11 cellular contexts compared by ENCODE assay signal in the genomic region with DNA sequence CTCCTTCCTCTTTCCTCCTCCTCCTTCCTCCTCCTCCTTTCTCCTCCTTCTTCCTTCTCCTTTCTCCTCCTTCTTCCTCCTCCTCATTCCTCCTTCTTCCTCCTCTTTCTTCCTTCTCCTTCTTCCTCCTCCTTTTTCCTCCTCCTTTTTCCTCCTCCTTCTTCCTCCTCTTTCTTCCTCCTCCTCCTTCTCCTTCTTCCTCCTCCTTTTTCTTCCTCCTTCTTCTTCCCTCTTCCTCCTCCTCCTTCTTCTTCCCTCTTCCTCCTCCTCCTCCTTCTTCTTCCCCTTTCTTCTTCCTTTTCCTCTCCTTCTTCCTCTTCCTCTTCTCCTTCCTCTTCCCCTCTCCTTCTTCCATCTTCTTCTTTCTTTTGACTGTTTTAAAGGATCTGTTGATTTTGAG.
"Had no signal": no experiment of that assay in that cellular context is flagged by ENCODE, and none has a peak within 500 bp of the region (broad histone marks: within the 10 kb centered on the region; RNA-seq: fewer than 3 reads in every experiment).

No MANE protein-coding gene starts in this region.

- FAIRE-seq: H1, H54 had no signal

- H3K9ac ChIP-seq: GM23248 had no signal

- H3K4me3 Mint-ChIP-seq: GM23338, H9, HFFc6 had no signal

- H3K27ac ChIP-seq: GM23248 had no signal

- H3K4me1 Mint-ChIP-seq: GM23338, H9 had no signal

- H3K9me3 ChIP-seq: HAP-1 had no signal

- H2AFZ ChIP-seq: GM23248, GM23338 had no signal

- H3K4me1 ChIP-seq: HAP-1 had no signal

- H3K4me2 ChIP-seq: GM23338 had no signal

- H3K4me3 ChIP-seq: GM23248, GM23338, HAP-1 had no signal

- DNase-seq: GM23248, GOT3, H7, H9, HCEC 1CT, HFFc6 had no signal

- H3K27ac Mint-ChIP-seq: GM23338, H9, HFFc6 had no signal

- H3K36me3 ChIP-seq: HAP-1 had no signal

- ATAC-seq: GM23338, HCT116 had no signal
